Comparison of ENCODE assay signal across 8 cellular contexts in the genomic region with DNA sequence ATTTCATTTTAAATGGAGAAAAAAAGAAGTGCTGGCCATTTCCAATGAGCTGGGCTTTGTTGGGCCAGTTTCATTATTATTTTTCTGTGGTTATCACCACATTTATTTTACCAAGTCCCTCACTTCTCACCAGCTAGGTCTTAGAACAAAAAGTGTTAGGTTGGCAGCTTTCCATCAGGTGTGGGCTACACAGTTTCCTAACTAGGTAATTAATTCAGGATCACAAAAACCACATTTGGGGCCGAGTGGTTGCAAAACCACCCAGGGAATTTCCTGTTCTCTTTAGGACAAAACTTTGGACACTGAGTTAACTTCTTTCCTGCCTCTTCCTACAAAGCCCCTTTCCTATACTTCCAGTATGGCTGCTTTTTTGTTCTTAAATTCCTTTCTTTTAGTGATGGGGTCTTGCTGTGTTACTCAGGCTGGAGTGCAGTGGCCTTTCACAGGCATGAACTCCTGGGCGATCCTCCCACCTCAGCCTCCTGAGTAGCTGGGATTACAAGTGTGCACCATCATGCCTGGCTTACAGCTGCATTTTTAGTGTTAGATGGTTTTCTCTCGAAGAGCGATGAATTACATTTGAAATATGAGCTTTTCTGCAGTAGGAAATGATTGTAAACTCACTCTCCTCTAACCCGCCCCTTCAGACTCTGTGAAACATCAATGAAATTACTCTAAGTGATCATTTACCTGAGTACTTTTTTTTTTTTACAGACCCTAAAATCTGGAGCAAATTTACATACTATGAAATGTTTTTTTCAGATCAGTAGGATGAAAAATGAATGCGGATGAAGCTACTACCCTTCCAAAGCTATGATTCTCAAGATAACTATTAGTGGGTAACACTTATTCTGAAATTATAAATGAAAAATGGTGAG. TPM values are rescaled to one million over a fixed set of nuclear protein-coding genes. Genes with fewer than 3 reads are reported as not detected.
DNase-seq lines count a peak whose midpoint lies in the region; ATAC-seq and TF ChIP-seq lines count a peak whose summit lies in the region.

No MANE protein-coding gene starts in this region.

- CTCF ChIA-PET in GM10248 (lab: Yijun Ruan, JAX) = interaction anchor here (0.7 to 8.5 kb wide), 94 partner anchors 8 to 555 kb away, joined by 3 to 169 read pairs (median 4); no protein-coding TSS in a partner anchor

- TF ChIP-seq CTCF in thyroid gland (IDR thresholded peaks at IDR 0.05) (peak in 1 of 6 experiments; percentile 70), GM10248 (IDR thresholded peaks at IDR 0.05; ENCODE audit: control extremely low read depth, extremely low read depth, low read depth, missing control alignments) (no peak)

- POLR2A ChIA-PET in activated naive CD8-positive, alpha-beta T cell treated with anti-CD3 and anti-CD28 coated beads, Interleukin-2, amount 10 ng/mL, durations not matched to agents 7 days and 5 days (lab: Charles Lee) = interaction anchor here (0.9 to 17.2 kb wide), 10 partner anchors 11 to 281 kb away, joined by 3 to 1375 read pairs (median 6); no protein-coding TSS in a partner anchor
- POLR2A ChIA-PET in GM10248 (lab: Yijun Ruan, JAX) = no interaction called here

- peak overlapping the region; percentile 99 to 100 (median 99) for H3K27ac ChIP-seq in thyroid gland

- no peaks in the 10 kb centered on the region for H3K9me3 ChIP-seq in thyroid gland

- H3K27me3 ChIP-seq in thyroid gland = no peaks in the 10 kb centered on the region

- 53 to 63% methylated on average over 6 of the region's 6 CpGs for WGBS in thyroid gland, 2 donors

- no peaks in the 10 kb centered on the region for H3K27me3 Mint-ChIP-seq in activated T-cell treated with anti-CD3 and anti-CD28 coated beads, Interleukin-2, amount 50 U/mL, for 4 hours (ENCODE audit: low read depth)
- H3K27me3 Mint-ChIP-seq in activated naive CD8-positive, alpha-beta T cell treated with anti-CD3 and anti-CD28 coated beads, Interleukin-2, amount 10 ng/mL, durations not matched to agents 7 days and 5 days = no peaks in the 10 kb centered on the region

- H3K9me3 Mint-ChIP-seq in activated T-cell treated with anti-CD3 and anti-CD28 coated beads, Interleukin-2, amount 50 U/mL, for 4 hours = no peaks in the 10 kb centered on the region
- H3K9me3 Mint-ChIP-seq in activated naive CD8-positive, alpha-beta T cell treated with anti-CD3 and anti-CD28 coated beads, Interleukin-2, amount 10 ng/mL, durations not matched to agents 7 days and 5 days = no peaks in the 10 kb centered on the region

- ATAC-seq in activated T-cell treated with anti-CD3 and anti-CD28 coated beads, Interleukin-2, amount 50 U/mL, for 4 hours = no peak
- ATAC-seq in activated naive CD8-positive, alpha-beta T cell treated with anti-CD3 and anti-CD28 coated beads, Interleukin-2, amount 10 ng/mL, durations not matched to agents 7 days and 5 days (ENCODE audit: low read depth) = no peak
- ATAC-seq in HG02870 (IDR thresholded peaks at IDR 0.05; ENCODE audit: unreplicated experiment) = no peak

- H3K27ac Mint-ChIP-seq in activated naive CD8-positive, alpha-beta T cell treated with anti-CD3 and anti-CD28 coated beads, Interleukin-2, amount 10 ng/mL, durations not matched to agents 7 days and 5 days = peak overlapping the region; percentile 89

- H3K4me1 ChIP-seq in thyroid gland = peaks cover 20 to 22% of the 10 kb centered on the region in 2 donors

- peaks cover 12% of the 10 kb centered on the region for H3K36me3 Mint-ChIP-seq in activated T-cell treated with anti-CD3 and anti-CD28 coated beads, Interleukin-2, amount 50 U/mL, for 4 hours (ENCODE audit: insufficient read depth)
- peaks cover 13% of the 10 kb centered on the region for H3K36me3 Mint-ChIP-seq in activated naive CD8-positive, alpha-beta T cell treated with anti-CD3 and anti-CD28 coated beads, Interleukin-2, amount 10 ng/mL, durations not matched to agents 7 days and 5 days

- H3K4me3 ChIP-seq in thyroid gland (replicated peaks in 1 of 3) = no peak overlapping the region

- peak overlapping the region; percentile 60 for H3K4me3 Mint-ChIP-seq in activated T-cell treated with anti-CD3 and anti-CD28 coated beads, Interleukin-2, amount 50 U/mL, for 4 hours
- H3K4me3 Mint-ChIP-seq in activated naive CD8-positive, alpha-beta T cell treated with anti-CD3 and anti-CD28 coated beads, Interleukin-2, amount 10 ng/mL, durations not matched to agents 7 days and 5 days = peak overlapping the region; percentile 91

- DNase-seq in activated T-cell treated with anti-CD3 and anti-CD28 coated beads, Interleukin-2, amount 50 U/mL, for 4 hours = no peak
- no peak for DNase-seq in activated T-cell treated with anti-CD3 and anti-CD28 coated beads, Interleukin-2, amount 50 U/mL, for 1 hour
- no peak for DNase-seq in activated naive CD8-positive, alpha-beta T cell treated with anti-CD3 and anti-CD28 coated beads, Interleukin-2, amount 10 ng/mL, durations not matched to agents 7 days and 5 days
- DNase-seq in left kidney (ENCODE audit: low read depth, low spot score) (peak; percentile 27), thyroid gland (peak in 1 of 2 donors; percentile 17), cerebellar nuclear complex (lab: John Stamatoyannopoulos, UW) (no peak), GM10248 (ENCODE audit: extremely low spot score) (no peak)

- H3K36me3 ChIP-seq in thyroid gland = peaks cover 23 to 33% of the 10 kb centered on the region in 2 donors

- intact Hi-C loops in thyroid gland (cut with DNase I) = loop anchor here (5.0 kb wide), 1 partner anchor 282 kb away; no protein-coding TSS in a partner anchor

- peaks cover 22% of the 10 kb centered on the region for H3K4me1 Mint-ChIP-seq in activated T-cell treated with anti-CD3 and anti-CD28 coated beads, Interleukin-2, amount 50 U/mL, for 4 hours (ENCODE audit: low read depth)
- H3K4me1 Mint-ChIP-seq in activated naive CD8-positive, alpha-beta T cell treated with anti-CD3 and anti-CD28 coated beads, Interleukin-2, amount 10 ng/mL, durations not matched to agents 7 days and 5 days = peaks cover 24% of the 10 kb centered on the region

- TF ChIP-seq POLR2A in thyroid gland (IDR thresholded peaks at IDR 0.05) = no peak

RNA-seq across cellular contexts. Expression of gene ZFP36L2, which starts 2.6 kb away (rescaled TPM):
- 10 to 100 TPM; 67.7 to 81.4 (median 75.5) TPM for total RNA-seq in activated T-cell treated with anti-CD3 and anti-CD28 coated beads, Interleukin-2, amount 50 U/mL, for 4 hours
- 100 to 1,000 TPM; 207 to 218 TPM for total RNA-seq in activated naive CD8-positive, alpha-beta T cell treated with anti-CD3 and anti-CD28 coated beads, Interleukin-2, amount 10 ng/mL, durations not matched to agents 7 days and 5 days
- 100 to 1,000 TPM; 146 to 287 (median 172) TPM for total RNA-seq in thyroid gland
